In the genomic region with DNA sequence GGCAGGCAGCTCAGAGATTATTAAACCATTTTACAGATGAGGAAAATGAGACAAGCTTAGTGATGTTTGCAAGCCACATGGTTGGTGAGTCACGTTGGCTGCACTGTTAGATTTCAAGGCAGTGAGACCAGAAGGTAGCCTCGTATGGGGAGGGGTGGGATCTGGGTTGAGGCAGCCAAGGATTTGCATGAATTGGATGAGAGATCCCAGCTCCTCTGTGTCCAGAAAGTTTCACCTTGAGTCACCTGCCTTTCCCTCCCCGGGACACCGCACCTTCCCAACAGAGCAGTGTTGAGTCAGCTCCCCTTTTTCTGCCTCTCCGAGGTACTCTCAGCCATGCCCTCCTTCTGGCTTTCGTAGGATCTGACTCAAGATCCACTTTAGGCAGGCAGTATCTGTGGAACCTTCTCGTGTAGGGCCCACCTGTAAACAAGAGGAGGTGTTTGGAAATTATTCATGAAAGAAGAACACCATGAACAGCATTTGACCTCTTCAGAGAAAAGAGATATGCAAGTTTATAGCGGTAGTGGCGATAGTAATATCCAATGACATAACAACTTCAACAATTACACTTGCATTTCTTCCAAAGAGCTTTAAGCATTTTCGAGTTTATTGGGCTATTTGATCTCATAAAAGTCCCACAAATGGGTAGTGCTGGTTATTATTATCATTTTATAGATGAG, we compare ENCODE assay signal across 1 cellular context.
TF ChIP-seq lines count a peak whose summit lies in the region.

No MANE protein-coding gene starts in this region.

TF ChIP-seq in HEK293, 187 proteins besides CTCF, POLR2A, EP300 and RAD21 (continued from another document):
- TF ChIP-seq, protein P1, sequence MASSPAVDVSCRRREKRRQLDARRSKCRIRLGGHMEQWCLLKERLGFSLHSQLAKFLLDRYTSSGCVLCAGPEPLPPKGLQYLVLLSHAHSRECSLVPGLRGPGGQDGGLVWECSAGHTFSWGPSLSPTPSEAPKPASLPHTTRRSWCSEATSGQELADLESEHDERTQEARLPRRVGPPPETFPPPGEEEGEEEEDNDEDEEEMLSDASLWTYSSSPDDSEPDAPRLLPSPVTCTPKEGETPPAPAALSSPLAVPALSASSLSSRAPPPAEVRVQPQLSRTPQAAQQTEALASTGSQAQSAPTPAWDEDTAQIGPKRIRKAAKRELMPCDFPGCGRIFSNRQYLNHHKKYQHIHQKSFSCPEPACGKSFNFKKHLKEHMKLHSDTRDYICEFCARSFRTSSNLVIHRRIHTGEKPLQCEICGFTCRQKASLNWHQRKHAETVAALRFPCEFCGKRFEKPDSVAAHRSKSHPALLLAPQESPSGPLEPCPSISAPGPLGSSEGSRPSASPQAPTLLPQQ (tag by site-specific recombination; IDR thresholded peaks at IDR 0.05), result 0 out of 2 replicates have a peak, but pooled peaks have one; percentile 35
- TF ChIP-seq ZNF202 (tag by site-specific recombination; IDR thresholded peaks at IDR 0.05; ENCODE audit: borderline replicate concordance) (no peak), GLI4 (tag by site-specific recombination; IDR thresholded peaks at IDR 0.05) (no peak), ZNF350 (tag by site-specific recombination; IDR thresholded peaks at IDR 0.05) (no peak)
